21 cellular contexts compared by ENCODE assay signal in genomic region chr17:82175166-82175565, GRCh38. TPM values are rescaled to one million over a fixed set of nuclear protein-coding genes. Genes with fewer than 3 reads are reported as not detected.
DNase-seq lines count a peak whose midpoint lies in the region; ATAC-seq and TF ChIP-seq lines count a peak whose summit lies in the region.
"Had no signal": no experiment of that assay in that cellular context is flagged by ENCODE, and none has a peak within 500 bp of the region (broad histone marks: within the 10 kb centered on the region; RNA-seq: fewer than 3 reads in every experiment).

No MANE protein-coding gene starts in this region.

- H3K79me2 ChIP-seq in parathyroid adenoma = peaks cover 3% of the 10 kb centered on the region

- CTCF ChIA-PET in activated CD8-positive, alpha-beta T cell treated with anti-CD3 and anti-CD28 coated beads, Interleukin-2, amount 10 ng/mL, durations not matched to agents 7 days and 5 days (lab: Charles Lee) = interaction anchor here (1.1 kb wide), 1 partner anchor 31 kb away, joined by 3 read pairs; no protein-coding TSS in a partner anchor
- CTCF ChIA-PET in activated CD8-positive, alpha-beta T cell treated with anti-CD3 and anti-CD28 coated beads for 36 hours (lab: Charles Lee) = no interaction called here
- CTCF ChIA-PET in RWPE1 (lab: Yijun Ruan, JAX) = interaction anchor here (0.6 kb wide), 1 partner anchor 62 kb away, joined by 4 read pairs; no protein-coding TSS in a partner anchor

- H3K27ac Mint-ChIP-seq in activated CD8-positive, alpha-beta T cell treated with anti-CD3 and anti-CD28 coated beads, Interleukin-2, amount 10 ng/mL, durations not matched to agents 7 days and 5 days = peak overlapping the region; percentile 6
- no peak overlapping the region for H3K27ac Mint-ChIP-seq in activated CD8-positive, alpha-beta T cell treated with anti-CD3 and anti-CD28 coated beads for 36 hours
- H3K27ac Mint-ChIP-seq: CD4-positive, alpha-beta T cell had no signal

- H3K36me3 Mint-ChIP-seq in activated CD8-positive, alpha-beta T cell treated with anti-CD3 and anti-CD28 coated beads, Interleukin-2, amount 10 ng/mL, durations not matched to agents 7 days and 5 days (ENCODE audit: low read depth) = peaks cover 20% of the 10 kb centered on the region
- peaks cover 10% of the 10 kb centered on the region for H3K36me3 Mint-ChIP-seq in activated CD8-positive, alpha-beta T cell treated with anti-CD3 and anti-CD28 coated beads for 36 hours (ENCODE audit: low read depth)

- no peak overlapping the region for H3K4me3 ChIP-seq in parathyroid adenoma (ENCODE audit: low read depth, low read length)

- no peak for ATAC-seq in activated CD8-positive, alpha-beta T cell treated with anti-CD3 and anti-CD28 coated beads, Interleukin-2, amount 10 ng/mL, durations not matched to agents 7 days and 5 days
- no peak for ATAC-seq in activated CD8-positive, alpha-beta T cell treated with anti-CD3 and anti-CD28 coated beads for 36 hours
- no peak for ATAC-seq in left lobe of liver

- H3K4me1 ChIP-seq in parathyroid adenoma = peaks cover 53% of the 10 kb centered on the region
- H3K4me1 ChIP-seq: BE2C had no signal

- TF ChIP-seq CTCF in activated CD8-positive, alpha-beta T cell treated with anti-CD3 and anti-CD28 coated beads for 36 hours (IDR thresholded peaks at IDR 0.05) = no peak
- no peak for TF ChIP-seq CTCF in RWPE1 (conservative IDR thresholded peaks at IDR 0.05; ENCODE audit: low read depth)
- TF ChIP-seq CTCF in parathyroid adenoma (IDR thresholded peaks at IDR 0.05) = no peak

- intact Hi-C loops in activated CD8-positive, alpha-beta T cell treated with anti-CD3 and anti-CD28 coated beads for 36 hours (cut with micrococcal nuclease) = no loop called here

- H3K9me3 Mint-ChIP-seq in activated CD8-positive, alpha-beta T cell treated with anti-CD3 and anti-CD28 coated beads, Interleukin-2, amount 10 ng/mL, durations not matched to agents 7 days and 5 days (ENCODE audit: insufficient read depth) = no peaks in the 10 kb centered on the region
- H3K9me3 Mint-ChIP-seq in activated CD8-positive, alpha-beta T cell treated with anti-CD3 and anti-CD28 coated beads for 36 hours = no peaks in the 10 kb centered on the region
- H3K9me3 Mint-ChIP-seq: CD4-positive, alpha-beta T cell; IgD-negative memory B cell had no signal

- no peaks in the 10 kb centered on the region for H3K27me3 Mint-ChIP-seq in activated CD8-positive, alpha-beta T cell treated with anti-CD3 and anti-CD28 coated beads, Interleukin-2, amount 10 ng/mL, durations not matched to agents 7 days and 5 days (ENCODE audit: low read depth)
- H3K27me3 Mint-ChIP-seq in activated CD8-positive, alpha-beta T cell treated with anti-CD3 and anti-CD28 coated beads for 36 hours = no peaks in the 10 kb centered on the region
- H3K27me3 Mint-ChIP-seq: CD4-positive, alpha-beta T cell; IgD-negative memory B cell had no signal

- H3K9me3 ChIP-seq in parathyroid adenoma (ENCODE audit: control insufficient read depth, low read length) = no peaks in the 10 kb centered on the region
- H3K9me3 ChIP-seq: BE2C had no signal

- H3K27ac ChIP-seq in RWPE1 (0 out of 2 replicates have a peak overlapping the region, but pooled peaks have one; percentile 2), parathyroid adenoma (peak overlapping the region; percentile 96)

- H3K4me2 ChIP-seq in parathyroid adenoma (ENCODE audit: low read length) = peak overlapping the region; percentile 81

- no peaks in the 10 kb centered on the region for H3K36me3 ChIP-seq in parathyroid adenoma (ENCODE audit: control insufficient read depth, insufficient read depth, low read length)

- H3K4me1 Mint-ChIP-seq in activated CD8-positive, alpha-beta T cell treated with anti-CD3 and anti-CD28 coated beads, Interleukin-2, amount 10 ng/mL, durations not matched to agents 7 days and 5 days (ENCODE audit: low read depth) = no peaks in the 10 kb centered on the region
- no peaks in the 10 kb centered on the region for H3K4me1 Mint-ChIP-seq in activated CD8-positive, alpha-beta T cell treated with anti-CD3 and anti-CD28 coated beads for 36 hours (ENCODE audit: low read depth)
- H3K4me1 Mint-ChIP-seq: IgD-negative memory B cell had no signal

- H3K4me3 Mint-ChIP-seq in activated CD8-positive, alpha-beta T cell treated with anti-CD3 and anti-CD28 coated beads, Interleukin-2, amount 10 ng/mL, durations not matched to agents 7 days and 5 days = no peak overlapping the region
- H3K4me3 Mint-ChIP-seq in activated CD8-positive, alpha-beta T cell treated with anti-CD3 and anti-CD28 coated beads for 36 hours = no peak overlapping the region
- H3K4me3 Mint-ChIP-seq: CD4-positive, alpha-beta T cell; IgD-negative memory B cell had no signal

- no peak overlapping the region for H3K9ac ChIP-seq in parathyroid adenoma

- no peak for DNase-seq in activated CD8-positive, alpha-beta T cell treated with anti-CD3 and anti-CD28 coated beads, Interleukin-2, amount 10 ng/mL, durations not matched to agents 7 days and 5 days
- DNase-seq in activated CD8-positive, alpha-beta T cell treated with anti-CD3 and anti-CD28 coated beads for 36 hours = no peak
- DNase-seq in RWPE1 (ENCODE audit: low spot score) (no peak), iPS-NIHi7 (ENCODE audit: extremely low spot score) (peak; percentile 44), left lobe of liver (ENCODE audit: low spot score) (no peak), NCI-H446 (lab: John Stamatoyannopoulos, UW) (no peak)
- no peak for DNase-seq in stimulated activated naive CD4-positive, alpha-beta T cell (lab: John Stamatoyannopoulos, UW)
- DNase-seq: BE2C; CD4-positive, alpha-beta T cell; GOT3; Kasumi-1; MM.1S; NCI-H1092; NCI-H1436 treated with DMSO at 0.1 percent for 48 hours; NCI-H2029; NCI-H748 treated with DMSO at 0.1 percent for 48 hours; NK-92 treated with Interleukin-12 subunit alpha and Interleukin-12 subunit beta, amount 100 ng/mL, for 24 hours; OCI-M1; SHP77 treated with DMSO at 0.1 percent for 48 hours had no signal

- no peak overlapping the region for H2AFZ ChIP-seq in parathyroid adenoma

- H3K27me3 ChIP-seq in parathyroid adenoma (ENCODE audit: control insufficient read depth, insufficient read depth, low read length) = no peaks in the 10 kb centered on the region
- H3K27me3 ChIP-seq: BE2C had no signal

- POLR2A ChIA-PET in activated CD8-positive, alpha-beta T cell treated with anti-CD3 and anti-CD28 coated beads, Interleukin-2, amount 10 ng/mL, durations not matched to agents 7 days and 5 days (lab: Charles Lee) = no interaction called here
- POLR2A ChIA-PET in activated CD8-positive, alpha-beta T cell treated with anti-CD3 and anti-CD28 coated beads for 36 hours (lab: Charles Lee) = no interaction called here
- POLR2A ChIA-PET in RWPE1 (lab: Yijun Ruan, JAX; ENCODE audit: low non-redundant PET) = no interaction called here

RNA-seq across cellular contexts. Expression of gene CCDC57, which starts 37.5 kb away (rescaled TPM):
- 10 to 100 TPM; 78.3 to 84.7 TPM for total RNA-seq in activated CD8-positive, alpha-beta T cell treated with anti-CD3 and anti-CD28 coated beads, Interleukin-2, amount 10 ng/mL, durations not matched to agents 7 days and 5 days
- total RNA-seq in activated CD8-positive, alpha-beta T cell treated with anti-CD3 and anti-CD28 coated beads for 36 hours = 10 to 100 TPM; 56.6 to 64.2 TPM
- total RNA-seq in left lobe of liver = 32.8 TPM

RNA-seq across cellular contexts. Expression of gene SLC16A3, which starts 53.7 kb away (rescaled TPM):
- 100 to 1,000 TPM; 257 to 264 TPM for total RNA-seq in activated CD8-positive, alpha-beta T cell treated with anti-CD3 and anti-CD28 coated beads, Interleukin-2, amount 10 ng/mL, durations not matched to agents 7 days and 5 days
- total RNA-seq in activated CD8-positive, alpha-beta T cell treated with anti-CD3 and anti-CD28 coated beads for 36 hours = 100 to 1,000 TPM; 183 to 193 TPM
- total RNA-seq in left lobe of liver = 6.9 TPM

Comparison
In these comparisons a context has a peak if more than half of its experiments do, and no peak if none do; other contexts are left out.
1. RNA of gene SLC16A3, which starts 53.7 kb away (total RNA-seq): 257 to 264 TPM in activated CD8-positive, alpha-beta T cell treated with anti-CD3 and anti-CD28 coated beads, Interleukin-2, amount 10 ng/mL, durations not matched to agents 7 days and 5 days and 183 to 193 TPM in activated CD8-positive, alpha-beta T cell treated with anti-CD3 and anti-CD28 coated beads for 36 hours; 6.9 TPM in left lobe of liver (single experiment); every median in the first group is over 10 times any median in the second.